ENCODE assay signal across 22 cellular contexts in the genomic region with DNA sequence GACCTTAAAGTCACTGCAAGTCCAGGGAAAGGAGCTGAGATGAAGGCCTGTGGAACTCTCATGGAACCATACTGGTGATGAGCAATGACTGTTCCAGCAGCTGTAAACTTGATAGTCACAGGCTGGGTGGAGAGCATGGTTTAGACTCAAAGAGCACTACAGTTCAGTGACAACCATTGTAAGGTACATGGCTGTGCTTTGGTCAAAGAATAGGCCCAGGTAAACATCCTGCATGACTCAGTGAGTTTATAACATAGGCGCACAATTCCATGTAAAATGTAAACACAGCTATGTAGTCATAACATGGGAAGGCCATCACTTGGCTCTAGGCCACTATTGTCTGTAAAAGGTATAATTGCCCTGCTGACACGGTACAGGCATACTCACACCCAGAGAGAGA.
"Had no signal": no experiment of that assay in that cellular context is flagged by ENCODE, and none has a peak within 500 bp of the region (broad histone marks: within the 10 kb centered on the region; RNA-seq: fewer than 3 reads in every experiment).

No MANE protein-coding gene starts in this region.

- H3K36me3 ChIP-seq: left lung, neural progenitor cell, stomach, thyroid gland had no signal

- DNase-seq: dorsolateral prefrontal cortex; effector CD4-positive, alpha-beta T cell; left lung; mesenchymal stem cell; naive thymus-derived CD4-positive, alpha-beta T cell; stimulated activated CD4-positive, alpha-beta T cell treated with anti-CD3 and anti-CD28 coated beads, Interleukin-12 subunit alpha, Interleukin-12 subunit beta, amount 100 ng/mL, for 4 hours; stimulated activated CD4-positive, alpha-beta T cell treated with anti-CD3 and anti-CD28 coated beads, Interleukin-1b, Interleukin-23, amount 100 ng/mL, for 48 hours; stimulated activated CD4-positive, alpha-beta T cell treated with anti-CD3 and anti-CD28 coated beads, Interleukin-4, amount 100 ng/mL, for 1 hour; stimulated activated CD8-positive, alpha-beta memory T cell treated with anti-CD3 and anti-CD28 coated beads, Interleukin-4, amount 100 ng/mL, for 48 hours; stimulated activated naive CD4-positive, alpha-beta T cell treated with Interleukin-2 at 50 U/mL for 16 hours; stomach; thyroid gland; trophoblast cell had no signal

- H3K27me3 Mint-ChIP-seq: progenitor cell of endocrine pancreas had no signal

- H3K9me3 Mint-ChIP-seq: mesothelial cell of epicardium, nephron, neural progenitor cell had no signal

- H3K27me3 ChIP-seq: dorsolateral prefrontal cortex, left lung, neural progenitor cell, stomach, thyroid gland had no signal

- H3K27ac ChIP-seq: dorsolateral prefrontal cortex, left lung, neural progenitor cell, parathyroid adenoma, stomach, thyroid gland had no signal

- FAIRE-seq: frontal cortex, keratinocyte had no signal

- H3K4me1 Mint-ChIP-seq: naive thymus-derived CD4-positive, alpha-beta T cell; neural progenitor cell had no signal

- H3K4me3 Mint-ChIP-seq: mesothelial cell of epicardium; naive thymus-derived CD4-positive, alpha-beta T cell; nephron; neural progenitor cell had no signal

- H3K27ac Mint-ChIP-seq: mesothelial cell of epicardium; naive thymus-derived CD4-positive, alpha-beta T cell; nephron; neural progenitor cell; progenitor cell of endocrine pancreas had no signal

- H3K4me3 ChIP-seq: dorsolateral prefrontal cortex, left lung, neural progenitor cell, smooth muscle cell, stomach, thyroid gland had no signal

- H3K4me2 ChIP-seq: neural progenitor cell, smooth muscle cell had no signal

- ATAC-seq: left lung; naive thymus-derived CD4-positive, alpha-beta T cell; sciatic nerve had no signal

- H3K79me2 ChIP-seq: parathyroid adenoma had no signal

- H3K4me1 ChIP-seq: left lung, neural progenitor cell, parathyroid adenoma, stomach, thyroid gland had no signal

- H3K36me3 Mint-ChIP-seq: mesothelial cell of epicardium; naive thymus-derived CD4-positive, alpha-beta T cell; neural progenitor cell had no signal

- H2AFZ ChIP-seq: neural progenitor cell, parathyroid adenoma had no signal

- H3K9ac ChIP-seq: neural progenitor cell, parathyroid adenoma had no signal

- H3K9me3 ChIP-seq: left lung, stomach, thyroid gland had no signal
